ENCODE assay signal across 8 cellular contexts in genomic region chr12:26853303-26854027, GRCh38. TPM values are rescaled to one million over a fixed set of nuclear protein-coding genes. Genes with fewer than 3 reads are reported as not detected.
DNase-seq lines count a peak whose midpoint lies in the region; ATAC-seq and TF ChIP-seq lines count a peak whose summit lies in the region.

No MANE protein-coding gene starts in this region.

- intact Hi-C loops in colonic mucosa (cut with DNase I) = loop anchor here (1.0 to 10.0 kb wide), 2 partner anchors 32 to 161 kb away; partner anchors contain the start of gene TM7SF3

- peak; percentile 79 for TF ChIP-seq CTCF in colonic mucosa (IDR thresholded peaks at IDR 0.05)
- TF ChIP-seq CTCF in liver (IDR thresholded peaks at IDR 0.05; ENCODE audit: low read depth, low read length, missing input control) = peak; percentile 93

- DNase-seq in NCI-H1417 (lab: John Stamatoyannopoulos, UW) = peak; percentile 39 to 76 (median 68)
- no peak for DNase-seq in NCI-H1417 treated with DMSO at 0.1 percent for 48 hours (lab: John Stamatoyannopoulos, UW)
- peak; percentile 42 for DNase-seq in NCI-H460 (ENCODE audit: extremely low read depth, low read depth)
- peak; percentile 49 to 52 for DNase-seq in activated CD4-positive, alpha-beta T cell treated with anti-CD3 and anti-CD28 coated beads for 24 hours (ENCODE audit: low read depth in 2 of 2)
- DNase-seq in colonic mucosa = peak; percentile 66
- peak in 2 of 3 donors; percentile 24 to 62 for DNase-seq in stimulated activated CD4-positive, alpha-beta T cell treated with anti-CD3 and anti-CD28 coated beads, TNF-alpha, amount 100 ng/mL, for 48 hours (ENCODE audit: low read depth in 3 of 3)

- H3K36me3 ChIP-seq in colonic mucosa = no peaks in the 10 kb centered on the region
- no peaks in the 10 kb centered on the region for H3K36me3 ChIP-seq in liver (ENCODE audit: control insufficient read depth in 4 of 4, insufficient read depth in 3 of 4, low read depth in 1 of 4, low read length in 3 of 4)

- H3K27me3 ChIP-seq in colonic mucosa (no peaks in the 10 kb centered on the region), liver (ENCODE audit: control insufficient read depth in 4 of 4, insufficient read depth in 4 of 4, low read length in 3 of 4) (no peaks in the 10 kb centered on the region)

- H3K27ac ChIP-seq in colonic mucosa (no peak overlapping the region), liver (ENCODE audit: low read depth in 1 of 2, low read length in 2 of 2) (peak overlapping the region; percentile 44 to 48)

- 36% methylated on average over 12 of the region's 12 CpGs for WGBS in liver

- H3K9ac ChIP-seq in colonic mucosa (ENCODE audit: low read depth in 2 of 2, low read length in 2 of 2) = no peak overlapping the region
- peak overlapping the region in 1 of 2 donors; percentile 5 for H3K9ac ChIP-seq in liver (ENCODE audit: low read depth in 1 of 2, low read length in 2 of 2)

- H3K4me1 ChIP-seq in colonic mucosa (no peaks in the 10 kb centered on the region), liver (ENCODE audit: control insufficient read depth in 4 of 4, insufficient read depth in 4 of 4, low read length in 3 of 4) (peaks cover 0 to 15% (median 5%) of the 10 kb centered on the region in 4 donors)

- H3K4me3 ChIP-seq in colonic mucosa = no peak overlapping the region
- H3K4me3 ChIP-seq in liver (ENCODE audit: low read depth in 1 of 3, low read length in 3 of 3) = peak overlapping the region in 1 of 3 donors; percentile 6

- peak; percentile 91 to 92 for TF ChIP-seq RAD21 in liver (IDR thresholded peaks at IDR 0.05)

- peak; percentile 62 for ATAC-seq in HG03103 (IDR thresholded peaks at IDR 0.05; ENCODE audit: low read depth, unreplicated experiment)

- H3K9me3 ChIP-seq in colonic mucosa (no peaks in the 10 kb centered on the region), liver (ENCODE audit: control insufficient read depth in 4 of 4, low read length in 3 of 4) (no peaks in the 10 kb centered on the region)

TF ChIP-seq in liver, 16 proteins besides CTCF, POLR2A, EP300 and RAD21:
- TF ChIP-seq EGR1 (IDR thresholded peaks at IDR 0.05; ENCODE audit: low read depth in 2 of 2) (no peak), ATF3 (IDR thresholded peaks at IDR 0.05) (no peak), RXRA (IDR thresholded peaks at IDR 0.05) (peak; percentile 63 to 83), MAX (IDR thresholded peaks at IDR 0.05) (peak; percentile 36), SP1 (IDR thresholded peaks at IDR 0.05) (no peak), TAF1 (conservative IDR thresholded peaks at IDR 0.05) (no peak), ZBTB33 (IDR thresholded peaks at IDR 0.05) (peak; percentile 48), NR2F2 (IDR thresholded peaks at IDR 0.05) (no peak), HNF4A (conservative IDR thresholded peaks at IDR 0.05) (peak; percentile 52 to 71), FOXA1 (IDR thresholded peaks at IDR 0.05) (no peak), JUND (IDR thresholded peaks at IDR 0.05) (peak in 1 of 2 donors; percentile 21), HNF4G (IDR thresholded peaks at IDR 0.05) (no peak), YY1 (IDR thresholded peaks at IDR 0.05) (peak; percentile 67), FOXA2 (IDR thresholded peaks at IDR 0.05) (no peak), REST (IDR thresholded peaks at IDR 0.05) (no peak), GABPA (IDR thresholded peaks at IDR 0.05 in 1 of 2, conservative IDR thresholded peaks at IDR 0.05 in 1 of 2) (no peak)
TF ChIP-seq in liver: peak in this region for 6.

RNA-seq across cellular contexts. Expression of gene ITPR2, which starts 20.5 kb away (rescaled TPM):
- total RNA-seq in NCI-H460 (2014; rRNA removed; shearing (Covaris generic)) = 5.0 and 5.5 TPM in 2 replicates
- polyA plus RNA-seq in NCI-H460 (2014; cell fraction: nucleus; rRNA removed) = 1.3 and 19.3 TPM in 2 replicates
- 10 to 100 TPM; 15.9 to 39.3 TPM for total RNA-seq in colonic mucosa
- total RNA-seq in liver = 10 to 100 TPM; 51.6 to 93.3 TPM
- polyA plus RNA-seq in liver = 10 to 100 TPM; 11.7 to 19.2 TPM
